In genomic region chr16:48609453-48610023, GRCh38 we compare ENCODE assay signal across 8 cellular contexts. TPM values are rescaled to one million over a fixed set of nuclear protein-coding genes. Genes with fewer than 3 reads are reported as not detected.
DNase-seq lines count a peak whose midpoint lies in the region; ATAC-seq and TF ChIP-seq lines count a peak whose summit lies in the region.

No MANE protein-coding gene starts in this region.

- H3K4me1 Mint-ChIP-seq in MCF 10A (ENCODE audit: insufficient read depth, unreplicated experiment) = peaks cover 12% of the 10 kb centered on the region

- CTCF ChIA-PET in SK-N-SH (lab: Yijun Ruan, JAX) = interaction anchor here (0.8 to 6.3 kb wide), 3 partner anchors 13 to 30 kb away, joined by 3 to 53 read pairs (median 4); no protein-coding TSS in a partner anchor
- CTCF ChIA-PET in MCF 10A (lab: Yijun Ruan, JAX) = interaction anchor here (1.0 to 1.6 kb wide), 3 partner anchors 13 to 357 kb away, joined by 3 to 6 read pairs (median 3); no protein-coding TSS in a partner anchor

- peaks cover 13% of the 10 kb centered on the region for H3K36me3 Mint-ChIP-seq in MCF 10A (ENCODE audit: insufficient read depth, unreplicated experiment)

- H3K9ac ChIP-seq in SK-N-SH = peak overlapping the region; percentile 97

- TF ChIP-seq CTCF in SK-N-SH (IDR thresholded peaks at IDR 0.05) (no peak), MCF 10A (IDR thresholded peaks at IDR 0.05; ENCODE audit: unreplicated experiment) (no peak), kidney epithelial cell (IDR thresholded peaks at IDR 0.05; ENCODE audit: insufficient read depth, low read length, poor library complexity, severe bottlenecking) (no peak)

- POLR2A ChIA-PET in SK-N-SH (lab: Yijun Ruan, JAX) = interaction anchor here (0.6 to 1.3 kb wide), 4 partner anchors 12 to 225 kb away, joined by 3 to 6 read pairs (median 4); partner anchors contain the start of gene SIAH1
- POLR2A ChIA-PET in MCF 10A (lab: Yijun Ruan, JAX) = interaction anchor here (0.8 to 7.0 kb wide), 10 partner anchors 8 to 289 kb away, joined by 3 to 49 read pairs (median 4); no protein-coding TSS in a partner anchor

- H3K9me3 ChIP-seq in SK-N-SH = no peaks in the 10 kb centered on the region

- peak overlapping the region; percentile 98 to 99 for H3K27ac ChIP-seq in SK-N-SH (ENCODE audit: low read depth in 2 of 2, low read length in 1 of 2)

- no TSS peak for BruUV-seq in MCF 10A (replicated peaks; lab: Mats Ljungman, UMichigan)

- peak overlapping the region; percentile 100 for H3K27ac Mint-ChIP-seq in MCF 10A (ENCODE audit: low read depth, unreplicated experiment)

- peak overlapping the region; percentile 80; the same call in 1 of the 2 replicates for H2AFZ ChIP-seq in SK-N-SH (ENCODE audit: low read depth)

- in situ Hi-C loops in Caki2 (cut with HindIII; ENCODE audit: low pct_unique_long_range_greater_than_20kb, low sequenced_read_pairs) = no loop called here

- peaks cover 0 to 6% of the 10 kb centered on the region in 2 experiments for H3K36me3 ChIP-seq in SK-N-SH (replicated peaks in 1 of 2; ENCODE audit: control insufficient read depth in 1 of 2, insufficient read depth in 2 of 2, low read length in 1 of 2)
- H3K36me3 ChIP-seq in kidney epithelial cell (ENCODE audit: control insufficient read depth, insufficient read depth, low read length) = no peaks in the 10 kb centered on the region

- no peak for TF ChIP-seq EP300 in SK-N-SH (IDR thresholded peaks at IDR 0.05; ENCODE audit: borderline replicate concordance in 1 of 2, low read depth in 1 of 2, low read length in 1 of 2)

- DNase-seq in Caki2 (ENCODE audit: low read depth) = peak; percentile 25
- no peak for DNase-seq in SK-N-SH
- peak; percentile 46 for DNase-seq in MCF 10A (ENCODE audit: unreplicated experiment)
- no peak for DNase-seq in kidney epithelial cell (ENCODE audit: low read depth)
- DNase-seq in stimulated activated CD4-positive, alpha-beta T cell treated with anti-CD3 and anti-CD28 coated beads, Interleukin-15, amount 100 ng/mL, for 48 hours (ENCODE audit: low read depth in 2 of 2) = peak; percentile 30 to 42
- no peak for DNase-seq in D341Med (ENCODE audit: low spot score)

- H3K4me2 ChIP-seq in SK-N-SH = peak overlapping the region; percentile 90

- 3% methylated on average over 12 of the region's 76 CpGs for WGBS in SK-N-SH (ENCODE audit: low lambda C conversion rate)

- H3K4me3 Mint-ChIP-seq in MCF 10A (ENCODE audit: unreplicated experiment) = no peak overlapping the region

- no peaks in the 10 kb centered on the region for H3K27me3 Mint-ChIP-seq in MCF 10A (ENCODE audit: insufficient read depth, unreplicated experiment)

- peaks cover 10% of the 10 kb centered on the region for H3F3A ChIP-seq in SK-N-SH (replicated peaks; ENCODE audit: insufficient read depth)

- H3K9me2 ChIP-seq in SK-N-SH = no peaks in the 10 kb centered on the region

- H3K4me3 ChIP-seq in SK-N-SH (ENCODE audit: low read depth in 2 of 2, low read length in 1 of 2) (peak overlapping the region; percentile 65 to 75), kidney epithelial cell (ENCODE audit: low read depth, low read length) (peak overlapping the region; percentile 99)

- no peaks in the 10 kb centered on the region for H3K9me3 Mint-ChIP-seq in MCF 10A (ENCODE audit: unreplicated experiment)

- intact Hi-C loops in MCF 10A (cut with micrococcal nuclease) = loop anchor here (5.0 to 10.0 kb wide), 2 partner anchors 55 to 1467 kb away; partner anchors contain the start of gene NETO2

- peaks cover 42% of the 10 kb centered on the region for H4K20me1 ChIP-seq in SK-N-SH (ENCODE audit: insufficient read depth)

- peaks cover 14 to 22% of the 10 kb centered on the region in 2 experiments; a peak in 3 of 4 replicates for H3K4me1 ChIP-seq in SK-N-SH (ENCODE audit: control insufficient read depth in 1 of 2, insufficient read depth in 2 of 2, low read depth in 1 of 2, low read length in 1 of 2)

- H3K79me2 ChIP-seq in SK-N-SH (ENCODE audit: insufficient read depth) = peaks cover 51% of the 10 kb centered on the region

- H3K27me3 ChIP-seq in SK-N-SH (ENCODE audit: insufficient read depth) (no peaks in the 10 kb centered on the region), kidney epithelial cell (ENCODE audit: control insufficient read depth, insufficient read depth, low read length) (no peaks in the 10 kb centered on the region)

- no peak for TF ChIP-seq RAD21 in SK-N-SH (IDR thresholded peaks at IDR 0.05; ENCODE audit: low read length)

- ATAC-seq in GM21390 (IDR thresholded peaks at IDR 0.05; ENCODE audit: unreplicated experiment) (peak; percentile 40), HG03571 (IDR thresholded peaks at IDR 0.05; ENCODE audit: unreplicated experiment) (peak; percentile 43)

TF ChIP-seq in SK-N-SH, 30 proteins besides CTCF, POLR2A, EP300 and RAD21:
- TF ChIP-seq NRF1 (IDR thresholded peaks at IDR 0.05; ENCODE audit: low read depth, low read length) = peak; percentile 60; the same call in 1 of the 2 replicates
- no peak for TF ChIP-seq FOXM1 (IDR thresholded peaks at IDR 0.05; ENCODE audit: low read depth)
- peak; percentile 32; the same call in 1 of the 2 replicates for TF ChIP-seq MAX (IDR thresholded peaks at IDR 0.05; ENCODE audit: low read depth)
- peak; percentile 38 for TF ChIP-seq CHD2 (IDR thresholded peaks at IDR 0.05; ENCODE audit: low read length, partially characterized antibody)
- no peak for TF ChIP-seq JUND (IDR thresholded peaks at IDR 0.05)
- TF ChIP-seq MXI1 (IDR thresholded peaks at IDR 0.05; ENCODE audit: low read depth, low read length) = peak; percentile 90
- TF ChIP-seq EZH2phosphoT487 (IDR thresholded peaks at IDR 0.05; ENCODE audit: borderline replicate concordance, low read depth) = no peak

RNA-seq across cellular contexts. Expression of gene N4BP1, which starts 0.4 kb away (rescaled TPM):
- total RNA-seq in Caki2 (2014; rRNA removed; shearing (Covaris generic); ENCODE audit: low replicate concordance) = 5.0 and 6.5 TPM in 2 replicates
- polyA plus RNA-seq in SK-N-SH (2012; rRNA removed) = 8.8 and 10.2 TPM in 2 replicates
- 6.1 and 8.1 TPM in 2 replicates for polyA plus RNA-seq in SK-N-SH (2012; cell fraction: cytosol; rRNA removed)
- 28.9 and 32.4 TPM in 2 replicates for polyA plus RNA-seq in SK-N-SH (2012; cell fraction: nucleus; rRNA removed)
- total RNA-seq in MCF 10A (2022) (26.2 and 27.9 TPM in 2 replicates), kidney epithelial cell (20.7 and 25.9 TPM in 2 replicates)

Comparison
In these comparisons a context has a peak if more than half of its experiments do, and no peak if none do; other contexts are left out.
1. DNase-seq: peak in Caki2 (single experiment), MCF 10A (single experiment) and stimulated activated CD4-positive, alpha-beta T cell treated with anti-CD3 and anti-CD28 coated beads, Interleukin-15, amount 100 ng/mL, for 48 hours (2 of 2); none in SK-N-SH (single experiment), kidney epithelial cell (single experiment) and D341Med (single experiment).